Comparison of ENCODE assay signal across 12 cellular contexts in the genomic region with DNA sequence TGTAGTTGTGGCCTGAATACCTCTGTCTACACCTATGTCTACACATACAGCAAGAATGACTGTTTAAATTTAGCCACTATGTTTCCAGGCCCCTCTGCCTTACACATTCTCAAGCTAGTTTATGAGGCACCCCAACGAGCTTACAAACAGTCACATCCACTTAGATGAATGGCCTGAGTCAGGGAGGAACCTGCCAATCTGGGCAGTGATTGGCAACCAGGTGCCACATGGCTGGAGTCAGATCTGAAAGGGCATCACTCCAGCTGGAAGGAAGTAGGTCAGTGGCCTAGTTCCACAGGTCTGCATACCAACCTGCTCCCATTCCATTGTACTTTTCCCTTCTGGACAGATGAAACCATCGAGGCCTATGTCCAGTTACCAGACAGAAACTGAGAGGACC.
DNase-seq lines count a peak whose midpoint lies in the region; ATAC-seq and TF ChIP-seq lines count a peak whose summit lies in the region.
"Had no signal": no experiment of that assay in that cellular context is flagged by ENCODE, and none has a peak within 500 bp of the region (broad histone marks: within the 10 kb centered on the region; RNA-seq: fewer than 3 reads in every experiment).

No MANE protein-coding gene starts in this region.

- no peak overlapping the region for H3K4me3 ChIP-seq in esophagus squamous epithelium

- CTCF ChIA-PET in activated CD8-positive, alpha-beta T cell treated with anti-CD3 and anti-CD28 coated beads for 36 hours (lab: Charles Lee): interaction anchor here (0.7 to 1.3 kb wide), 2 partner anchors 24 to 30 kb away, joined by 3 read pairs; no protein-coding TSS in a partner anchor

- no peak for DNase-seq in activated naive CD4-positive, alpha-beta T cell (lab: John Stamatoyannopoulos, UW)
- DNase-seq in activated CD8-positive, alpha-beta T cell treated with anti-CD3 and anti-CD28 coated beads for 36 hours: peak; percentile 43
- DNase-seq in esophagus squamous epithelium (lab: John Stamatoyannopoulos, UW) (no peak), head of caudate nucleus (no peak), NOMO-1 treated with dmso at 0.1 percent for 144 hours (lab: John Stamatoyannopoulos, UW; ENCODE audit: unreplicated experiment) (no peak)
- no peak for DNase-seq in stimulated activated naive CD8-positive, alpha-beta T cell treated with anti-CD3 and anti-CD28 coated beads, Interleukin-15, amount 100 ng/mL, for 72 hours
- DNase-seq: activated effector memory CD4-positive, alpha-beta T cell treated with Interleukin-2 at 50 U/mL for 16 hours; NCI-H1092 treated with DMSO at 0.1 percent for 48 hours; NCI-H524 treated with DMSO at 0.1 percent for 48 hours; SIG-M5 had no signal

- TF ChIP-seq CTCF in activated CD8-positive, alpha-beta T cell treated with anti-CD3 and anti-CD28 coated beads for 36 hours (IDR thresholded peaks at IDR 0.05): no peak
- no peak for TF ChIP-seq CTCF in esophagus squamous epithelium (IDR thresholded peaks at IDR 0.05)

- intact Hi-C loops in activated CD8-positive, alpha-beta T cell treated with anti-CD3 and anti-CD28 coated beads for 36 hours (cut with micrococcal nuclease): no loop called here
- intact Hi-C loops in esophagus squamous epithelium (cut with DNase I): no loop called here
- intact Hi-C loops in head of caudate nucleus (cut with DNase I): no loop called here

- H3K9me3 Mint-ChIP-seq in activated naive CD4-positive, alpha-beta T cell treated with anti-CD3 and anti-CD28 coated beads, Interleukin-2, amount 50 U/mL, for 24 hours: no peaks in the 10 kb centered on the region
- peaks cover 3% of the 10 kb centered on the region for H3K9me3 Mint-ChIP-seq in activated CD8-positive, alpha-beta T cell treated with anti-CD3 and anti-CD28 coated beads for 36 hours
- H3K9me3 Mint-ChIP-seq in stimulated activated naive CD8-positive, alpha-beta T cell treated with anti-CD3 and anti-CD28 coated beads, Interleukin-15, amount 100 ng/mL, for 72 hours: no peaks in the 10 kb centered on the region

- H3K4me3 Mint-ChIP-seq in activated naive CD4-positive, alpha-beta T cell treated with anti-CD3 and anti-CD28 coated beads, Interleukin-2, amount 50 U/mL, for 24 hours: peak overlapping the region; percentile 51
- H3K4me3 Mint-ChIP-seq in activated CD8-positive, alpha-beta T cell treated with anti-CD3 and anti-CD28 coated beads for 36 hours: peak overlapping the region; percentile 31
- peak overlapping the region; percentile 58 to 67 for H3K4me3 Mint-ChIP-seq in stimulated activated naive CD8-positive, alpha-beta T cell treated with anti-CD3 and anti-CD28 coated beads, Interleukin-15, amount 100 ng/mL, for 72 hours

- peak overlapping the region; percentile 96 for H3K27ac Mint-ChIP-seq in activated naive CD4-positive, alpha-beta T cell treated with anti-CD3 and anti-CD28 coated beads, Interleukin-2, amount 50 U/mL, for 24 hours
- peak overlapping the region; percentile 93 for H3K27ac Mint-ChIP-seq in activated CD8-positive, alpha-beta T cell treated with anti-CD3 and anti-CD28 coated beads for 36 hours
- H3K27ac Mint-ChIP-seq in stimulated activated naive CD8-positive, alpha-beta T cell treated with anti-CD3 and anti-CD28 coated beads, Interleukin-15, amount 100 ng/mL, for 72 hours: peak overlapping the region; percentile 97

- H3K4me1 ChIP-seq in esophagus squamous epithelium: peaks cover 34 to 74% (median 55%) of the 10 kb centered on the region in 3 donors

- H3K4me1 Mint-ChIP-seq in activated naive CD4-positive, alpha-beta T cell treated with anti-CD3 and anti-CD28 coated beads, Interleukin-2, amount 50 U/mL, for 24 hours: peaks cover 96% of the 10 kb centered on the region
- H3K4me1 Mint-ChIP-seq in activated CD8-positive, alpha-beta T cell treated with anti-CD3 and anti-CD28 coated beads for 36 hours (ENCODE audit: low read depth): peaks cover 90% of the 10 kb centered on the region
- peaks cover 97% of the 10 kb centered on the region for H3K4me1 Mint-ChIP-seq in stimulated activated naive CD8-positive, alpha-beta T cell treated with anti-CD3 and anti-CD28 coated beads, Interleukin-15, amount 100 ng/mL, for 72 hours

- WGBS in esophagus squamous epithelium, 2 donors: 39 to 64% methylated on average over 2 of the region's 2 CpGs

- H3K27ac ChIP-seq in esophagus squamous epithelium: peak overlapping the region; percentile 64 to 90 (median 82)

- H3K36me3 ChIP-seq in esophagus squamous epithelium: no peaks in the 10 kb centered on the region

- no peak for TF ChIP-seq POLR2A in esophagus squamous epithelium (IDR thresholded peaks at IDR 0.05)

- H3K27me3 Mint-ChIP-seq in activated naive CD4-positive, alpha-beta T cell treated with anti-CD3 and anti-CD28 coated beads, Interleukin-2, amount 50 U/mL, for 24 hours: no peaks in the 10 kb centered on the region
- no peaks in the 10 kb centered on the region for H3K27me3 Mint-ChIP-seq in activated CD8-positive, alpha-beta T cell treated with anti-CD3 and anti-CD28 coated beads for 36 hours
- no peaks in the 10 kb centered on the region for H3K27me3 Mint-ChIP-seq in stimulated activated naive CD8-positive, alpha-beta T cell treated with anti-CD3 and anti-CD28 coated beads, Interleukin-15, amount 100 ng/mL, for 72 hours

- ATAC-seq in activated CD8-positive, alpha-beta T cell treated with anti-CD3 and anti-CD28 coated beads for 36 hours: peak; percentile 11
- peak; percentile 6 for ATAC-seq in stimulated activated naive CD8-positive, alpha-beta T cell treated with anti-CD3 and anti-CD28 coated beads, Interleukin-15, amount 100 ng/mL, for 72 hours
- ATAC-seq in GM18867 (IDR thresholded peaks at IDR 0.05; ENCODE audit: unreplicated experiment): no peak

- H3K36me3 Mint-ChIP-seq in activated naive CD4-positive, alpha-beta T cell treated with anti-CD3 and anti-CD28 coated beads, Interleukin-2, amount 50 U/mL, for 24 hours: peaks cover 2% of the 10 kb centered on the region
- peaks cover 29% of the 10 kb centered on the region for H3K36me3 Mint-ChIP-seq in activated CD8-positive, alpha-beta T cell treated with anti-CD3 and anti-CD28 coated beads for 36 hours (ENCODE audit: low read depth)

- no peaks in the 10 kb centered on the region for H3K27me3 ChIP-seq in esophagus squamous epithelium

- no peaks in the 10 kb centered on the region for H3K9me3 ChIP-seq in esophagus squamous epithelium

- POLR2A ChIA-PET in activated CD8-positive, alpha-beta T cell treated with anti-CD3 and anti-CD28 coated beads for 36 hours (lab: Charles Lee): interaction anchor here (0.6 to 9.3 kb wide), 9 partner anchors 9 to 136 kb away, joined by 3 to 64 read pairs (median 4); partner anchors contain the start of gene FOXP1
